9 cellular contexts compared by ENCODE assay signal in the genomic region with DNA sequence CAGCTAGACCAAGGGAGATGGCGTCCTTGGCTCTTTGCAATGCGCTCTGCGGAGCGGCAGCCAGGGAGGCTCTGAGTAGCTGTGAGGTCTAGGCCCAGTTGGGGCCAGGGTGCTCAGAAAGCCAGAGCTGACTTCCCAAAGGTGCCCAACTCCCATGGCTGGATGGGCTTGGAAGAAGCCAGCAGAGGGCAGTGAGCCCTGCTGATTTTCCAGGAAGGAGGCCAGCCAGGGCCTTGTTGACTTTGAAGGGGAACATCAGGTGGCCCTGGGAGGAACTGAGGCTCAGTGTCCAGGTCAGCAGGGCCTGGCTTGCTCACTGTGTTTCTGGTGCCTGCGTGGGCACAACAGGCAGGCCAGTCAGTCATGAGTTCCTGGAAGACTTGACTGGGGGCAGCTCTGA. TPM values are rescaled to one million over a fixed set of nuclear protein-coding genes. Genes with fewer than 3 reads are reported as not detected.
DNase-seq lines count a peak whose midpoint lies in the region; ATAC-seq and TF ChIP-seq lines count a peak whose summit lies in the region.
"Had no signal": no experiment of that assay in that cellular context is flagged by ENCODE, and none has a peak within 500 bp of the region (broad histone marks: within the 10 kb centered on the region; RNA-seq: fewer than 3 reads in every experiment).

No MANE protein-coding gene starts in this region.

- H3K27ac ChIP-seq in heart right ventricle (no peak overlapping the region), gastrocnemius medialis (peak overlapping the region; percentile 81 to 91 (median 82))

- H3K36me3 Mint-ChIP-seq in activated T-helper 17 cell treated with anti-CD3 and anti-CD28 coated beads, Interleukin-2, amount 50 U/mL, for 72 hours (ENCODE audit: low read depth) = no peaks in the 10 kb centered on the region

- H3K9me3 ChIP-seq in heart right ventricle (no peaks in the 10 kb centered on the region), gastrocnemius medialis (no peaks in the 10 kb centered on the region)

- H3K4me3 Mint-ChIP-seq in activated T-helper 17 cell treated with anti-CD3 and anti-CD28 coated beads, Interleukin-2, amount 50 U/mL, for 72 hours = no peak overlapping the region

- TF ChIP-seq CTCF in heart right ventricle (IDR thresholded peaks at IDR 0.05) (peak in 8 of 9 donors; percentile 13 to 51 (median 40)), gastrocnemius medialis (IDR thresholded peaks at IDR 0.05 in 4 of 5, conservative IDR thresholded peaks at IDR 0.05 in 1 of 5) (peak in 4 of 5 experiments; percentile 40 to 63 (median 54))

- H3K27me3 ChIP-seq in heart right ventricle = peaks cover 0 to 13% (median 0%) of the 10 kb centered on the region in 7 donors
- H3K27me3 ChIP-seq in gastrocnemius medialis = no peaks in the 10 kb centered on the region

- H3K36me3 ChIP-seq in heart right ventricle = no peaks in the 10 kb centered on the region
- H3K36me3 ChIP-seq in gastrocnemius medialis = no peaks in the 10 kb centered on the region

- TF ChIP-seq POLR2A in gastrocnemius medialis (IDR thresholded peaks at IDR 0.05) = no peak

- no peaks in the 10 kb centered on the region for H3K4me1 Mint-ChIP-seq in activated T-helper 17 cell treated with anti-CD3 and anti-CD28 coated beads, Interleukin-2, amount 50 U/mL, for 72 hours

- peaks cover 4% of the 10 kb centered on the region for H3K27me3 Mint-ChIP-seq in activated T-helper 17 cell treated with anti-CD3 and anti-CD28 coated beads, Interleukin-2, amount 50 U/mL, for 72 hours

- 94 to 96% methylated on average over 5 of the region's 5 CpGs for WGBS in heart right ventricle, 2 donors

- H3K4me1 ChIP-seq in heart right ventricle (peaks cover 0 to 15% (median 10%) of the 10 kb centered on the region in 9 donors), gastrocnemius medialis (peaks cover 10 to 17% of the 10 kb centered on the region in 2 donors)

- no peak overlapping the region for H3K4me3 ChIP-seq in heart right ventricle
- H3K4me3 ChIP-seq in gastrocnemius medialis = no peak overlapping the region

- ATAC-seq in SK-N-SH treated with all-trans-retinoic acid at 6 μM for 48 hours = peak; percentile 9; the same call in 1 of the 3 replicates
- ATAC-seq in heart right ventricle = peak in 6 of 8 donors; percentile 34 to 71 (median 52)
- peak; percentile 89 for ATAC-seq in gastrocnemius medialis
- no peak for ATAC-seq in activated T-helper 17 cell treated with anti-CD3 and anti-CD28 coated beads, Interleukin-2, amount 50 U/mL, for 72 hours (replicated peaks)
- ATAC-seq in HG02588 (IDR thresholded peaks at IDR 0.05; ENCODE audit: unreplicated experiment) = no peak

- in situ Hi-C loops in gastrocnemius medialis (cut with MboI; ENCODE audit: low sequenced_read_pairs in 4 of 4) = loop anchor here in 2 of 4 donors (10.0 kb wide), 2 partner anchors 289 to 369 kb away; no protein-coding TSS in a partner anchor

- DNase-seq in DMS153 (lab: John Stamatoyannopoulos, UW) (peak; percentile 66), DMS153 treated with DMSO at 0.1 percent for 48 hours (lab: John Stamatoyannopoulos, UW; ENCODE audit: unreplicated experiment) (no peak), heart right ventricle (peak; percentile 19 to 35), gastrocnemius medialis (peak; percentile 87 to 88), occipital lobe (lab: John Stamatoyannopoulos, UW) (no peak)

- no peak overlapping the region for H3K27ac Mint-ChIP-seq in activated T-helper 17 cell treated with anti-CD3 and anti-CD28 coated beads, Interleukin-2, amount 50 U/mL, for 72 hours

- H3K9me3 Mint-ChIP-seq in activated T-helper 17 cell treated with anti-CD3 and anti-CD28 coated beads, Interleukin-2, amount 50 U/mL, for 72 hours = no peaks in the 10 kb centered on the region

- intact Hi-C loops in heart right ventricle (cut with DNase I) (loop anchor here in 6 of 10 donors (2.0 to 10.0 kb wide), 5 partner anchors 189 to 365 kb away; partner anchors contain the start of gene SSBP3 (in 3 of the 6)), gastrocnemius medialis (cut with DNase I; ENCODE audit: low total_unique reads) (loop anchor here (1.0 to 5.0 kb wide), 4 partner anchors 28 to 363 kb away; no protein-coding TSS in a partner anchor)

TF ChIP-seq in SK-N-SH treated with all-trans-retinoic acid at 6 μM for 48 hours, 23 proteins besides CTCF, POLR2A, EP300 and RAD21:
- TF ChIP-seq ZFP30 (CRISPR knock-in tag; IDR thresholded peaks at IDR 0.05) (no peak), PPARA (CRISPR knock-in tag; IDR thresholded peaks at IDR 0.05; ENCODE audit: borderline replicate concordance) (no peak), GLIS3 (CRISPR knock-in tag; IDR thresholded peaks at IDR 0.05) (no peak), CSDC2 (CRISPR knock-in tag; IDR thresholded peaks at IDR 0.05) (no peak), ZNF8 (CRISPR knock-in tag; IDR thresholded peaks at IDR 0.05) (no peak), ZFP3 (CRISPR knock-in tag; IDR thresholded peaks at IDR 0.05) (no peak), ESRRG (CRISPR knock-in tag; IDR thresholded peaks at IDR 0.05) (no peak), ARNTL (CRISPR knock-in tag; IDR thresholded peaks at IDR 0.05; ENCODE audit: borderline replicate concordance, low read depth) (no peak), OSR1 (CRISPR knock-in tag; IDR thresholded peaks at IDR 0.05) (no peak), TOX (CRISPR knock-in tag; IDR thresholded peaks at IDR 0.05; ENCODE audit: borderline replicate concordance) (no peak)
- TF ChIP-seq, protein P1, sequence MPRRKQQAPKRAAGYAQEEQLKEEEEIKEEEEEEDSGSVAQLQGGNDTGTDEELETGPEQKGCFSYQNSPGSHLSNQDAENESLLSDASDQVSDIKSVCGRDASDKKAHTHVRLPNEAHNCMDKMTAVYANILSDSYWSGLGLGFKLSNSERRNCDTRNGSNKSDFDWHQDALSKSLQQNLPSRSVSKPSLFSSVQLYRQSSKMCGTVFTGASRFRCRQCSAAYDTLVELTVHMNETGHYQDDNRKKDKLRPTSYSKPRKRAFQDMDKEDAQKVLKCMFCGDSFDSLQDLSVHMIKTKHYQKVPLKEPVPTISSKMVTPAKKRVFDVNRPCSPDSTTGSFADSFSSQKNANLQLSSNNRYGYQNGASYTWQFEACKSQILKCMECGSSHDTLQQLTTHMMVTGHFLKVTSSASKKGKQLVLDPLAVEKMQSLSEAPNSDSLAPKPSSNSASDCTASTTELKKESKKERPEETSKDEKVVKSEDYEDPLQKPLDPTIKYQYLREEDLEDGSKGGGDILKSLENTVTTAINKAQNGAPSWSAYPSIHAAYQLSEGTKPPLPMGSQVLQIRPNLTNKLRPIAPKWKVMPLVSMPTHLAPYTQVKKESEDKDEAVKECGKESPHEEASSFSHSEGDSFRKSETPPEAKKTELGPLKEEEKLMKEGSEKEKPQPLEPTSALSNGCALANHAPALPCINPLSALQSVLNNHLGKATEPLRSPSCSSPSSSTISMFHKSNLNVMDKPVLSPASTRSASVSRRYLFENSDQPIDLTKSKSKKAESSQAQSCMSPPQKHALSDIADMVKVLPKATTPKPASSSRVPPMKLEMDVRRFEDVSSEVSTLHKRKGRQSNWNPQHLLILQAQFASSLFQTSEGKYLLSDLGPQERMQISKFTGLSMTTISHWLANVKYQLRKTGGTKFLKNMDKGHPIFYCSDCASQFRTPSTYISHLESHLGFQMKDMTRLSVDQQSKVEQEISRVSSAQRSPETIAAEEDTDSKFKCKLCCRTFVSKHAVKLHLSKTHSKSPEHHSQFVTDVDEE (CRISPR knock-in tag; IDR thresholded peaks at IDR 0.05) = no peak
- TF ChIP-seq, protein P2, sequence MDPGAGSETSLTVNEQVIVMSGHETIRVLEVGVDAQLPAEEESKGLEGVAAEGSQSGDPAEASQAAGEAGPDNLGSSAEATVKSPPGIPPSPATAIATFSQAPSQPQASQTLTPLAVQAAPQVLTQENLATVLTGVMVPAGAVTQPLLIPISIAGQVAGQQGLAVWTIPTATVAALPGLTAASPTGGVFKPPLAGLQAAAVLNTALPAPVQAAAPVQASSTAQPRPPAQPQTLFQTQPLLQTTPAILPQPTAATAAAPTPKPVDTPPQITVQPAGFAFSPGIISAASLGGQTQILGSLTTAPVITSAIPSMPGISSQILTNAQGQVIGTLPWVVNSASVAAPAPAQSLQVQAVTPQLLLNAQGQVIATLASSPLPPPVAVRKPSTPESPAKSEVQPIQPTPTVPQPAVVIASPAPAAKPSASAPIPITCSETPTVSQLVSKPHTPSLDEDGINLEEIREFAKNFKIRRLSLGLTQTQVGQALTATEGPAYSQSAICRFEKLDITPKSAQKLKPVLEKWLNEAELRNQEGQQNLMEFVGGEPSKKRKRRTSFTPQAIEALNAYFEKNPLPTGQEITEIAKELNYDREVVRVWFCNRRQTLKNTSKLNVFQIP (CRISPR knock-in tag; IDR thresholded peaks at IDR 0.05; ENCODE audit: borderline replicate concordance, low read depth) = no peak

RNA-seq across cellular contexts. Expression of gene CDCP2, which starts 27.1 kb away (rescaled TPM):
- total RNA-seq in heart right ventricle = under 1 TPM in 1 of 10 donors, not detected in 9; 0.11 TPM
- under 1 TPM in 1 of 2 donors, not detected in 1; 0.03 TPM for polyA plus RNA-seq in heart right ventricle
- total RNA-seq in gastrocnemius medialis = not detected
- under 1 TPM in 1 of 2 donors, not detected in 1; 0.16 TPM for total RNA-seq in activated T-helper 17 cell treated with anti-CD3 and anti-CD28 coated beads, Interleukin-2, amount 50 U/mL, for 72 hours
- not detected for total RNA-seq in occipital lobe
- total RNA-seq: urinary bladder had no signal
- polyA plus RNA-seq: urinary bladder had no signal

Comparison
In these comparisons a context has a peak if more than half of its experiments do, and no peak if none do; other contexts are left out.
1. DNase-seq: peak in DMS153 (single experiment), heart right ventricle (2 of 2) and gastrocnemius medialis (2 of 2); none in DMS153 treated with DMSO at 0.1 percent for 48 hours (single experiment) and occipital lobe (single experiment).
2. ATAC-seq: peak in SK-N-SH treated with all-trans-retinoic acid at 6 μM for 48 hours (single experiment), heart right ventricle (6 of 8) and gastrocnemius medialis (2 of 2); none in activated T-helper 17 cell treated with anti-CD3 and anti-CD28 coated beads, Interleukin-2, amount 50 U/mL, for 72 hours (single experiment) and HG02588 (single experiment).
3. H3K27ac ChIP-seq: peak in gastrocnemius medialis (4 of 4); none in heart right ventricle (0 of 10).